ENCODE assay signal across 1 cellular context in genomic region chr9:135085830-135086546, GRCh38.
TF ChIP-seq lines count a peak whose summit lies in the region.

No MANE protein-coding gene starts in this region.

TF ChIP-seq in HepG2, 621 proteins besides CTCF, POLR2A, EP300 and RAD21 (continued from another document and continues in another):
- no peak for TF ChIP-seq STAT6 (CRISPR knock-in tag; IDR thresholded peaks at IDR 0.05; ENCODE audit: borderline replicate concordance)
- TF ChIP-seq ERF (CRISPR knock-in tag; IDR thresholded peaks at IDR 0.05) = peak; percentile 91
- TF ChIP-seq KLF6 (CRISPR knock-in tag; IDR thresholded peaks at IDR 0.05) = no peak
- TF ChIP-seq ARHGAP35 (CRISPR knock-in tag; IDR thresholded peaks at IDR 0.05; ENCODE audit: borderline replicate concordance) = no peak
- no peak for TF ChIP-seq ZNF678 (CRISPR knock-in tag; IDR thresholded peaks at IDR 0.05)
- peak; percentile 75; the same call in 1 of the 2 replicates for TF ChIP-seq PRMT3 (CRISPR knock-in tag; IDR thresholded peaks at IDR 0.05; ENCODE audit: borderline replicate concordance, low read depth)
- peak; percentile 74; the same call in 1 of the 2 replicates for TF ChIP-seq ZNF292 (CRISPR knock-in tag; IDR thresholded peaks at IDR 0.05; ENCODE audit: borderline replicate concordance, low read depth)
- TF ChIP-seq MIXL1 (CRISPR knock-in tag; IDR thresholded peaks at IDR 0.05) = peak; percentile 78
- no peak for TF ChIP-seq NFATC3 (CRISPR knock-in tag; IDR thresholded peaks at IDR 0.05)
- TF ChIP-seq REXO4 (CRISPR knock-in tag; IDR thresholded peaks at IDR 0.05; ENCODE audit: borderline replicate concordance) = no peak
- TF ChIP-seq ZFYVE20 (CRISPR knock-in tag; IDR thresholded peaks at IDR 0.05; ENCODE audit: borderline replicate concordance, low read depth) = no peak
- no peak for TF ChIP-seq E2F2 (CRISPR knock-in tag; IDR thresholded peaks at IDR 0.05; ENCODE audit: borderline replicate concordance)
- no peak for TF ChIP-seq ZZZ3 (CRISPR knock-in tag; IDR thresholded peaks at IDR 0.05; ENCODE audit: borderline replicate concordance)
- TF ChIP-seq ZNF547 (CRISPR knock-in tag; IDR thresholded peaks at IDR 0.05) = no peak
- TF ChIP-seq MAZ (IDR thresholded peaks at IDR 0.05; ENCODE audit: borderline replicate concordance, low read depth, low read length) = no peak
- TF ChIP-seq MAZ (CRISPR knock-in tag; IDR thresholded peaks at IDR 0.05; ENCODE audit: low read depth) = peak; percentile 63
- no peak for TF ChIP-seq PHF5A (CRISPR knock-in tag; IDR thresholded peaks at IDR 0.05; ENCODE audit: low read depth, unreplicated experiment)
- no peak for TF ChIP-seq ZBTB42 (CRISPR knock-in tag; IDR thresholded peaks at IDR 0.05)
- TF ChIP-seq PLSCR1 (CRISPR knock-in tag; IDR thresholded peaks at IDR 0.05; ENCODE audit: borderline replicate concordance) = no peak
- 0 out of 4 replicates have a peak, but pooled peaks of 1 of the 2 experiments have one; percentile 20 for TF ChIP-seq ATF4 (CRISPR knock-in tag; IDR thresholded peaks at IDR 0.05)
- TF ChIP-seq ZNF121 (CRISPR knock-in tag; IDR thresholded peaks at IDR 0.05) = no peak
- no peak for TF ChIP-seq ZNF142 (CRISPR knock-in tag; IDR thresholded peaks at IDR 0.05)
- TF ChIP-seq MXI1 (IDR thresholded peaks at IDR 0.05; ENCODE audit: borderline replicate concordance, low read depth, low read length) = peak; percentile 36; the same call in 1 of the 3 replicates
- no peak for TF ChIP-seq HOMEZ (CRISPR knock-in tag; IDR thresholded peaks at IDR 0.05; ENCODE audit: low read depth)
- TF ChIP-seq REPIN1 (CRISPR knock-in tag; IDR thresholded peaks at IDR 0.05; ENCODE audit: borderline replicate concordance, low read depth) = peak; percentile 92
- TF ChIP-seq GTF2F1 (IDR thresholded peaks at IDR 0.05; ENCODE audit: low read length) = no peak
- peak; percentile 78; the same call in 1 of the 2 replicates for TF ChIP-seq MIER3 (CRISPR knock-in tag; IDR thresholded peaks at IDR 0.05; ENCODE audit: borderline replicate concordance)
- TF ChIP-seq ZNF354B (CRISPR knock-in tag; IDR thresholded peaks at IDR 0.05) = no peak
- peak; percentile 83 for TF ChIP-seq PAXIP1 (CRISPR knock-in tag; conservative IDR thresholded peaks at IDR 0.05)
- TF ChIP-seq BCL3 (CRISPR knock-in tag; IDR thresholded peaks at IDR 0.05) = no peak
- TF ChIP-seq RBFOX2 (IDR thresholded peaks at IDR 0.05; ENCODE audit: low read depth, low read length) = no peak
- TF ChIP-seq KAT8 (CRISPR knock-in tag; IDR thresholded peaks at IDR 0.05) = peak; percentile 53; the same call in 1 of the 2 replicates
- TF ChIP-seq ZNF224 (CRISPR knock-in tag; IDR thresholded peaks at IDR 0.05) = no peak
- peak; percentile 51; the same call in 1 of the 2 replicates for TF ChIP-seq DRAP1 (CRISPR knock-in tag; IDR thresholded peaks at IDR 0.05)
- TF ChIP-seq CEBPB (IDR thresholded peaks at IDR 0.05; ENCODE audit: borderline replicate concordance, low read depth, low read length) = no peak
- TF ChIP-seq ZNF20 (CRISPR knock-in tag; IDR thresholded peaks at IDR 0.05) = no peak
- peak; percentile 41; the same call in 1 of the 2 replicates for TF ChIP-seq ZSCAN31 (CRISPR knock-in tag; IDR thresholded peaks at IDR 0.05; ENCODE audit: low read depth)
- TF ChIP-seq MEF2D (CRISPR knock-in tag; IDR thresholded peaks at IDR 0.05) = peak; percentile 62; the same call in 1 of the 2 replicates
- no peak for TF ChIP-seq SP140L (CRISPR knock-in tag; IDR thresholded peaks at IDR 0.05; ENCODE audit: borderline replicate concordance)
